In the genomic region with DNA sequence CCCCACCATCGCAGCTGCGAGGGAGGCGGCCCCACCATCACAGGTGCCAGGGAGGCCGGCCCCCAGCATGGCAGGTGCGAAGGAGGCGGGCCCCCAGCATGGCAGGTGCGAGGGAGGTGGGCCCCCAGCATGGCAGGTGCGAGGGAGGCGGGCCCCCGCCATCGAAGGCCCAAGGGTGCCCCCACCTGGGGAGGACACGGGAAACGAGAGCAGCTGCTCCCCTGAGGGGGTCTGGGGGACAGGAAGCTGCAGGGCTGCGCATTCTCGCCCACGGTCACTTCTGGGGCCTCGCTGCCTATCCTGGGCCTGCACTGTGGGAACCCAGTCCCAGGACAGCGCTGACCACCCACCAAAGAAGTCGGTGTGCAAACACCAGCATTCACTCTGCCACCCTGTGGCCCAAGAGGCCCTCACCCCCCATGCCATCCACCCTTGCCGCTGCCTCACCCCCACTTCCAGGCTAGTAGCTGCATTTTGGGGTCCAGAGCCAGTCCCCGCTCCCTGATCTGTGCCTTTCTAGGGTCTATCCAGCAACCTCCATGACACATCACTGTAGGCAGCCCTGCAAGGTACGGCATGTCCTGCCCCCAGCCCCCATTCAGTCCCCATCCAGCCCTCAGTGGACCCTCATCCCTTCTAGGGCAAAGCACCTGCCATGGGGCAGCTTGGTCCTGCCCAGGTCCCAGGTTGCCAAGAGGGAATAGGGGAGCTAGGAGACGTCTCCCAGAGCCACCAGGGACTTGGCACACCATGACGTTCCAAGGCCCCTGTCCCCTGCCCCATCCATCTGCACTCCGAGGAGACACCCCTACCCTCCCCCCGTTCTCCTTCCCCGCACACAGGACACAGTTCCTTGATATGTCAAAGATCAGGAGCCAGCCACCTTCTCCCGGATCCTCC, we compare ENCODE assay signal across 21 cellular contexts. TPM values are rescaled to one million over a fixed set of nuclear protein-coding genes. Genes with fewer than 3 reads are reported as not detected.
DNase-seq lines count a peak whose midpoint lies in the region; ATAC-seq and TF ChIP-seq lines count a peak whose summit lies in the region.
"Had no signal": no experiment of that assay in that cellular context is flagged by ENCODE, and none has a peak within 500 bp of the region (broad histone marks: within the 10 kb centered on the region; RNA-seq: fewer than 3 reads in every experiment).

No MANE protein-coding gene starts in this region.

- H3K27me3 ChIP-seq in left ventricle myocardium inferior (ENCODE audit: low read depth) (peaks cover 19% of the 10 kb centered on the region), thyroid gland (no peaks in the 10 kb centered on the region)
- H3K27me3 ChIP-seq: hepatocyte had no signal

- no peak for TF ChIP-seq POLR2A in thyroid gland (IDR thresholded peaks at IDR 0.05)

- intact Hi-C loops in Right ventricle myocardium inferior (cut with DNase I), result no loop called here
- intact Hi-C loops in left ventricle myocardium inferior (cut with micrococcal nuclease), result no loop called here
- intact Hi-C loops in posterior vena cava (cut with DNase I), result no loop called here
- intact Hi-C loops in thyroid gland (cut with DNase I), result no loop called here

- H3K4me1 ChIP-seq in left ventricle myocardium inferior, result no peaks in the 10 kb centered on the region
- H3K4me1 ChIP-seq in thyroid gland, result no peaks in the 10 kb centered on the region

- no peak for ATAC-seq in Right ventricle myocardium inferior
- ATAC-seq in left lobe of liver, result no peak
- no peak for ATAC-seq in HG03196 (IDR thresholded peaks at IDR 0.05; ENCODE audit: unreplicated experiment)
- ATAC-seq in GM18870 (IDR thresholded peaks at IDR 0.05; ENCODE audit: unreplicated experiment), result no peak

- TF ChIP-seq CTCF in left ventricle myocardium inferior (IDR thresholded peaks at IDR 0.05; ENCODE audit: borderline replicate concordance), result no peak
- no peak for TF ChIP-seq CTCF in thyroid gland (IDR thresholded peaks at IDR 0.05)

- H3K27ac ChIP-seq in left ventricle myocardium inferior (replicated peaks) (no peak overlapping the region), thyroid gland (no peak overlapping the region)
- H3K27ac ChIP-seq: hepatocyte, skin epidermis had no signal

- H3K4me3 ChIP-seq in left ventricle myocardium inferior (no peak overlapping the region), thyroid gland (replicated peaks in 1 of 3) (no peak overlapping the region)
- H3K4me3 ChIP-seq: hepatocyte, skin epidermis had no signal

- H3K9me3 ChIP-seq in left ventricle myocardium inferior (replicated peaks) (no peaks in the 10 kb centered on the region), thyroid gland (no peaks in the 10 kb centered on the region)

- H3K36me3 ChIP-seq in left ventricle myocardium inferior, result no peaks in the 10 kb centered on the region
- H3K36me3 ChIP-seq in thyroid gland, result no peaks in the 10 kb centered on the region

- WGBS in thyroid gland, 2 donors, result 80 to 89% methylated on average over 16 to 18 of the region's 28 CpGs

- DNase-seq in Right ventricle myocardium inferior (ENCODE audit: missing footprints), result peak; percentile 46
- no peak for DNase-seq in left ventricle myocardium inferior
- peak; percentile 31 for DNase-seq in left lobe of liver (ENCODE audit: low spot score)
- peak; percentile 42 for DNase-seq in posterior vena cava (ENCODE audit: low spot score)
- DNase-seq in thyroid gland, result no peak
- DNase-seq in cerebellar cortex (ENCODE audit: low spot score), result no peak
- DNase-seq: activated CD4-positive, alpha-beta T cell treated with anti-CD3 and anti-CD28 coated beads for 1 hour; activated gamma-delta T cell treated with Interleukin-2 at 50 U/mL for 16 hours; amniotic stem cell; C1 segment of cervical spinal cord; dermis blood vessel endothelial cell; naive B cell; NCI-H1417; NCI-H2171; NCI-H524 treated with DMSO at 0.1 percent for 48 hours; stimulated activated CD4-positive, alpha-beta T cell treated with anti-CD3 and anti-CD28 coated beads, Interleukin-2, amount 100 ng/mL, for 48 hours; SW 1271 had no signal

RNA-seq across cellular contexts. Expression of gene GPC1, which starts 24.0 kb away (rescaled TPM):
- total RNA-seq in Right ventricle myocardium inferior (182 TPM), left ventricle myocardium inferior (187 TPM), left lobe of liver (29.4 TPM), posterior vena cava (10 to 100 TPM; 69.5 to 83.1 TPM), thyroid gland (10 to 100 TPM; 14.1 to 35.5 (median 26.8) TPM)

Comparison
In these comparisons a context has a peak if more than half of its experiments do, and no peak if none do; other contexts are left out.
1. DNase-seq: peak in Right ventricle myocardium inferior (single experiment), left lobe of liver (single experiment) and posterior vena cava (single experiment); none in left ventricle myocardium inferior (single experiment), thyroid gland (0 of 2) and cerebellar cortex (single experiment).